8 cellular contexts compared by ENCODE assay signal in the genomic region with DNA sequence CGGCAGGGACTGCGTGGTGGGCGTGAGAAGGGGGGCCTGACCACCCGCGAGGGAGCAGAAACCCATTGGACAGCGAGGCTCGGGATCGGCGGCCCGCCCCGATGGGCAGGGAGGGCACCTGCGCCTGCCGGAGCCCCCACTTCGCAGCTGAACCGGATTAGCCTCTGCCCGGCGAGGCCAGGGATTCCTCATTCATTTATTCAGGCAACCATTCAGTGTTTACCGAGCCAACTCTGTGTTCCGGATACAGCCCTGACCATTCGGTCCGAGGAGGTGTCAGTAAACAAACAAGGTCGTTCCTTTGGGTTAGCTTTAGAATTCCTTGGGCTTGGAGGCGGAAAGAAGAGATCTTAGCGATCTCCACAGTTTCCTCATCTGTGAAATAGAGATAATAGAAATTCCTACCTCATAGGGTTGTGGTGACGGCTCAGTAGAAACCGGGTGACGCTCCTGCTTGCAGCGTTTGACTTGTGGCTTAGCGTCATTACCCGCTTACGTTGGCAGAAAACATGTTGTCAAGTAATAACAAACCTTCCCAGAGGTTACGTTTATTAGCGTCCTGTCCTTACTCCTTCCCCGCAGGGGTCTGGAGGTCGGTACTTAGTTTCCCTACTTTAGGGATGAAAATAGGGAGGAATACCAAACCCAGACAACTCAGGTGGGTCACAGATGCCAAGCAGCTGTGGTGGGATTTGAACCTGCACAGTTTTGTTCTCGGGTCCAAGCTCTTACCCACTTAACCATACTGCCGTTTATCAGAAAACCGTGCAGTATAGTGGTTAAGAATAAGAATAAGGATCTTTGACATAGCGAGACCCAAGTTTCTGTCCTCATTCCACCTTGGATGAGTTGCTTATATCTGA. TPM values are rescaled to one million over a fixed set of nuclear protein-coding genes. Genes with fewer than 3 reads are reported as not detected.
DNase-seq lines count a peak whose midpoint lies in the region; ATAC-seq and TF ChIP-seq lines count a peak whose summit lies in the region.

No MANE protein-coding gene starts in this region.

- peak overlapping the region; percentile 92 for H3K4me3 ChIP-seq in SU-DHL-6 (ENCODE audit: insufficient read depth, low read length, poor library complexity, severe bottlenecking)

- no peaks in the 10 kb centered on the region for H3K9me3 ChIP-seq in ES-I3 (ENCODE audit: control insufficient read depth, insufficient read depth, low read length)
- no peaks in the 10 kb centered on the region for H3K9me3 ChIP-seq in SU-DHL-6 (ENCODE audit: insufficient read depth, low read length)

- no peaks in the 10 kb centered on the region for H3K4me1 ChIP-seq in ES-I3 (ENCODE audit: insufficient read depth, low read length)

- H3K9ac ChIP-seq in ES-I3 (ENCODE audit: low read depth, low read length): peak overlapping the region; percentile 68
- H3K9ac ChIP-seq in SU-DHL-6 (ENCODE audit: low read length): peak overlapping the region; percentile 97

- H4K20me1 ChIP-seq in SU-DHL-6 (ENCODE audit: low read depth, low read length): peaks cover 9% of the 10 kb centered on the region; the same call in 1 of the 2 replicates

- peaks cover 29% of the 10 kb centered on the region for H3K4me1 Mint-ChIP-seq in type B pancreatic cell (ENCODE audit: unreplicated experiment)

- peaks cover 11% of the 10 kb centered on the region for H3K36me3 Mint-ChIP-seq in type B pancreatic cell

- peak overlapping the region; percentile 77 for H2AFZ ChIP-seq in SU-DHL-6 (ENCODE audit: low read depth, low read length, severe bottlenecking)

- H3K4me3 Mint-ChIP-seq in type B pancreatic cell: peak overlapping the region; percentile 97

- H3K27ac ChIP-seq in SU-DHL-6 (ENCODE audit: low read depth, low read length) (peak overlapping the region; percentile 78), adipose tissue (ENCODE audit: low read depth, low read length) (peak overlapping the region; percentile 71)

- 0% methylated on average over 38 to 39 of the region's 39 CpGs for WGBS in adipose tissue, 3 donors

- peaks cover 14% of the 10 kb centered on the region; the same call in 1 of the 2 replicates for H3F3A ChIP-seq in SU-DHL-6 (ENCODE audit: insufficient read depth)

- no peak for TF ChIP-seq CTCF in SU-DHL-6 (IDR thresholded peaks at IDR 0.05; ENCODE audit: insufficient read depth, low read length, poor library complexity, severe bottlenecking)
- no peak for TF ChIP-seq CTCF in type B pancreatic cell (conservative IDR thresholded peaks at IDR 0.05)

- intact Hi-C loops in left cardiac atrium (cut with DNase I): loop anchor here (1.0 to 5.0 kb wide), 3 partner anchors 92 to 102 kb away; a partner anchor contains a TSS
- intact Hi-C loops in posterior cingulate gyrus (cut with DNase I): loop anchor here (1.0 to 5.0 kb wide), 4 partner anchors 92 to 291 kb away; a partner anchor contains a TSS

- no peaks in the 10 kb centered on the region for H3K27me3 ChIP-seq in SU-DHL-6 (ENCODE audit: low read length)

- no peaks in the 10 kb centered on the region for H3K9me2 ChIP-seq in SU-DHL-6 (replicated peaks; ENCODE audit: insufficient read depth, low read length)

- peaks cover 57% of the 10 kb centered on the region for H3K79me2 ChIP-seq in SU-DHL-6 (ENCODE audit: insufficient read depth, low read length)

- peak overlapping the region; percentile 86 for H3K4me2 ChIP-seq in SU-DHL-6 (ENCODE audit: low read depth, low read length, poor library complexity, severe bottlenecking)

- no peaks in the 10 kb centered on the region for H3K9me3 Mint-ChIP-seq in type B pancreatic cell

- peak; percentile 77 for DNase-seq in NCI-H1105 treated with DMSO at 0.1 percent for 48 hours (lab: John Stamatoyannopoulos, UW)
- DNase-seq in left cardiac atrium: peak; percentile 69
- DNase-seq in posterior cingulate gyrus: peak in 8 of 10 donors; percentile 19 to 92 (median 64)
- no peak for DNase-seq in type B pancreatic cell (ENCODE audit: extremely low spot score, unreplicated experiment)

- ATAC-seq in HG02610 (IDR thresholded peaks at IDR 0.05; ENCODE audit: unreplicated experiment) (peak; percentile 38), left cardiac atrium (peak; percentile 32 to 72)

- peaks cover 12% of the 10 kb centered on the region for H3K27me3 Mint-ChIP-seq in type B pancreatic cell

- H3K36me3 ChIP-seq in ES-I3 (ENCODE audit: insufficient read depth, low read length) (no peaks in the 10 kb centered on the region), SU-DHL-6 (ENCODE audit: low read length) (no peaks in the 10 kb centered on the region)

- peak overlapping the region; percentile 100 for H3K27ac Mint-ChIP-seq in type B pancreatic cell

RNA-seq across cellular contexts. Expression of a gene that starts 0.9 kb away (rescaled TPM):
- 10 to 100 TPM; 19.1 to 29.3 (median 24.3) TPM for polyA plus RNA-seq in adipose tissue
- total RNA-seq in left cardiac atrium (10 to 100 TPM; 27.2 to 33.6 TPM), type B pancreatic cell (ENCODE audit: low replicate concordance) (52.9 and 56.6 TPM in 2 replicates)
